Comparison of ENCODE assay signal across 17 cellular contexts in the genomic region with DNA sequence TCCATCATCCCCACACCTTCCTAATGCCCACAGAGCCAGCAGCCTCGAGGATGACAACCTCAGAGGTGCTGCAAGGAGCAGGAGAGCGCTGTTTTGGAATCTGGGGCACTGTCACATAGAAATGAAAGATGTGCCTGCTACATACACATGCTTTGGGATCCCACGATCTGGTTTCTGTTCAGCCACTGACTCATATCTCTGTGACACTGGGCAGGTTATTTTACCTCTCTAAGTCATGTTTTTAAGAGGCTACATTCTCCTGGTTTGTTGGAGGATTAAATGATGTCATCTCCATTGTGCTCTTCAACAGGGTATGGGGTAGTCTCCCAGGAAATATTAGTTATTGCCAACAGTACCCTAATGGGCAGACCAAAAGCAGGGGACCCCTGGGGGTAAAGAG. TPM values are rescaled to one million over a fixed set of nuclear protein-coding genes. Genes with fewer than 3 reads are reported as not detected.
A peak's percentile ranks its signal among the peaks of the same experiment; 100 is the strongest.
DNase-seq lines count a peak whose midpoint lies in the region; ATAC-seq lines count a peak whose summit lies in the region.
"Had no signal": no experiment of that assay in that cellular context is flagged by ENCODE, and none has a peak within 500 bp of the region (broad histone marks: within the 10 kb centered on the region; RNA-seq: fewer than 3 reads in every experiment).

No MANE protein-coding gene starts in this region.

- peak; percentile 71 for DNase-seq in activated CD4-positive, alpha-beta T cell treated with anti-CD3 and anti-CD28 coated beads, Interleukin-2, amount 10 ng/mL, durations not matched to agents 24 days and 14 days
- DNase-seq in activated CD4-positive, alpha-beta T cell treated with anti-CD3 and anti-CD28 coated beads, Interleukin-2, amount 50 U/mL, for 1 hour = no peak
- DNase-seq in activated CD4-positive, alpha-beta memory T cell treated with anti-CD3 and anti-CD28 coated beads, Interleukin-2, amount 10 ng/mL, durations not matched to agents 7 days and 5 days = no peak
- no peak for DNase-seq in DMS53 (lab: John Stamatoyannopoulos, UW)
- no peak for DNase-seq in CD1c-positive myeloid dendritic cell (ENCODE audit: extremely low spot score)
- DNase-seq in foreskin melanocyte = no peak
- DNase-seq: BE2C, cortex of kidney, naive B cell, NCI-H187, NCI-H748 treated with DMSO at 0.1 percent for 48 hours, ovary, upper lobe of left lung had no signal

- no peaks in the 10 kb centered on the region for H3K36me3 Mint-ChIP-seq in activated CD4-positive, alpha-beta T cell treated with anti-CD3 and anti-CD28 coated beads, Interleukin-2, amount 10 ng/mL, durations not matched to agents 24 days and 14 days (ENCODE audit: low read depth)
- peaks cover 7% of the 10 kb centered on the region for H3K36me3 Mint-ChIP-seq in activated CD4-positive, alpha-beta memory T cell treated with anti-CD3 and anti-CD28 coated beads, Interleukin-2, amount 10 ng/mL, durations not matched to agents 7 days and 5 days (ENCODE audit: low read depth)
- H3K36me3 Mint-ChIP-seq: memory B cell, naive B cell had no signal

- no peaks in the 10 kb centered on the region for H3K9me3 Mint-ChIP-seq in activated CD4-positive, alpha-beta T cell treated with anti-CD3 and anti-CD28 coated beads, Interleukin-2, amount 10 ng/mL, durations not matched to agents 24 days and 14 days
- peaks cover 6% of the 10 kb centered on the region for H3K9me3 Mint-ChIP-seq in activated CD4-positive, alpha-beta memory T cell treated with anti-CD3 and anti-CD28 coated beads, Interleukin-2, amount 10 ng/mL, durations not matched to agents 7 days and 5 days
- H3K9me3 Mint-ChIP-seq: memory B cell, naive B cell had no signal

- peak overlapping the region; percentile 35 for H3K4me3 Mint-ChIP-seq in activated CD4-positive, alpha-beta T cell treated with anti-CD3 and anti-CD28 coated beads, Interleukin-2, amount 10 ng/mL, durations not matched to agents 24 days and 14 days
- H3K4me3 Mint-ChIP-seq in activated CD4-positive, alpha-beta memory T cell treated with anti-CD3 and anti-CD28 coated beads, Interleukin-2, amount 10 ng/mL, durations not matched to agents 7 days and 5 days = no peak overlapping the region
- H3K4me3 Mint-ChIP-seq: memory B cell, naive B cell had no signal

- POLR2A ChIA-PET in activated CD4-positive, alpha-beta memory T cell treated with anti-CD3 and anti-CD28 coated beads, Interleukin-2, amount 10 ng/mL, durations not matched to agents 7 days and 5 days (lab: Charles Lee) = interaction anchor here (1.0 to 1.1 kb wide), 2 partner anchors 14 to 200 kb away, joined by 4 read pairs; no protein-coding TSS in a partner anchor

- intact Hi-C loops in activated CD4-positive, alpha-beta T cell treated with anti-CD3 and anti-CD28 coated beads, Interleukin-2, amount 10 ng/mL, durations not matched to agents 24 days and 14 days (cut with micrococcal nuclease) = loop anchor here (2.0 to 5.0 kb wide), 3 partner anchors 14 to 38 kb away; no protein-coding TSS in a partner anchor

- ATAC-seq in GM18868 (IDR thresholded peaks at IDR 0.05; ENCODE audit: unreplicated experiment) (peak; percentile 64), esophagus mucosa (peak; percentile 43)
- ATAC-seq: sciatic nerve had no signal

- CTCF ChIA-PET in activated CD4-positive, alpha-beta memory T cell treated with anti-CD3 and anti-CD28 coated beads, Interleukin-2, amount 10 ng/mL, durations not matched to agents 7 days and 5 days (lab: Charles Lee) = no interaction called here

- H3K4me1 Mint-ChIP-seq in activated CD4-positive, alpha-beta T cell treated with anti-CD3 and anti-CD28 coated beads, Interleukin-2, amount 10 ng/mL, durations not matched to agents 24 days and 14 days = peaks cover 41% of the 10 kb centered on the region
- H3K4me1 Mint-ChIP-seq in activated CD4-positive, alpha-beta memory T cell treated with anti-CD3 and anti-CD28 coated beads, Interleukin-2, amount 10 ng/mL, durations not matched to agents 7 days and 5 days = peaks cover 35% of the 10 kb centered on the region
- H3K4me1 Mint-ChIP-seq: memory B cell, naive B cell had no signal

- H3K27ac Mint-ChIP-seq in activated CD4-positive, alpha-beta T cell treated with anti-CD3 and anti-CD28 coated beads, Interleukin-2, amount 10 ng/mL, durations not matched to agents 24 days and 14 days = peak overlapping the region; percentile 83
- H3K27ac Mint-ChIP-seq in activated CD4-positive, alpha-beta memory T cell treated with anti-CD3 and anti-CD28 coated beads, Interleukin-2, amount 10 ng/mL, durations not matched to agents 7 days and 5 days = peak overlapping the region; percentile 66
- H3K27ac Mint-ChIP-seq: memory B cell had no signal

- H3K27me3 Mint-ChIP-seq in activated CD4-positive, alpha-beta T cell treated with anti-CD3 and anti-CD28 coated beads, Interleukin-2, amount 10 ng/mL, durations not matched to agents 24 days and 14 days = no peaks in the 10 kb centered on the region
- H3K27me3 Mint-ChIP-seq in activated CD4-positive, alpha-beta memory T cell treated with anti-CD3 and anti-CD28 coated beads, Interleukin-2, amount 10 ng/mL, durations not matched to agents 7 days and 5 days = no peaks in the 10 kb centered on the region
- H3K27me3 Mint-ChIP-seq: memory B cell, naive B cell had no signal

RNA-seq across cellular contexts. Expression of a gene that starts 32.6 kb away (rescaled TPM):
- total RNA-seq in activated CD4-positive, alpha-beta T cell treated with anti-CD3 and anti-CD28 coated beads, Interleukin-2, amount 10 ng/mL, durations not matched to agents 24 days and 14 days = 135 and 136 TPM in 2 replicates
- 100 to 1,000 TPM; 169 to 170 TPM for total RNA-seq in activated CD4-positive, alpha-beta memory T cell treated with anti-CD3 and anti-CD28 coated beads, Interleukin-2, amount 10 ng/mL, durations not matched to agents 7 days and 5 days
- total RNA-seq in esophagus mucosa = 34.0 TPM
